10 cellular contexts compared by ENCODE assay signal in the genomic region with DNA sequence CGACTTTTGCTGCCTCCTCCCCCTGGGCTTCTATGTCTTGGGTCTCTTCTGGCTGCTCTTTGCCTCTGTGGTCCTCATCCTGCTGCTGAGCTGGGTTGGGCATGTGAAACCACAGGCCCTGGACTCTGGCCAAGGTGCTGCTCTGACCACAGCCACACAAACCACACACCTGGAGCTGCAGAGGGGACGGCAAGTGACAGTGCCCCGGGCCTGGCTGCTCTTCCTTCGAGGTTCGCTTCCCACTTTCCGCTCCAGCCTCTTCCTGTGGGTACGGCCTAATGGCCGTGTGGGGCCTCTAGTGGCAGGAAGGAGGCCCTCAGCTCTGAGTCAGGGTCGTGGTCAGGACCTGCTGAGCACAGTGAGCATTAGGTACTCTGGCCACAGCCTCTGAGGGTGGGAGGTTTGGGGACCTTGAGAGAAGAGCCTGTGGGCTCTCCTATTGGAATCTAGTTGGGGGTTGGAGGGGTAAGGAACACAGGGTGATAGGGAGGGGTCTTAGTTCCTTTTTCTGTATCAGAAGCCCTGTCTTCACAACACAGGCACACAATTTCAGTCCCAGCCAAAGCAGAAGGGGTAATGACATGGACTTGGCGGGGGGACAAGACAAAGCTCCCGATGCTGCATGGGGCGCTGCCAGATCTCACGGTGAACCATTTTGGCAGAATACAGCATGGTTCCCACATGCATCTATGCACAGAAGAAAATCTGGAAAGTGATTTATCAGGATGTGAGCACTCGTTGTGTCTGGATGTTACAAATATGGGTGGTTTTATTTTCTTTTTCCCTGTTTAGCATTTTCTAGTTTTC. TPM values are rescaled to one million over a fixed set of nuclear protein-coding genes. Genes with fewer than 3 reads are reported as not detected.
DNase-seq lines count a peak whose midpoint lies in the region; ATAC-seq, FAIRE-seq and TF ChIP-seq lines count a peak whose summit lies in the region.
"Had no signal": no experiment of that assay in that cellular context is flagged by ENCODE, and none has a peak within 500 bp of the region (broad histone marks: within the 10 kb centered on the region; RNA-seq: fewer than 3 reads in every experiment).

No MANE protein-coding gene starts in this region.

- peak; percentile 61 for FAIRE-seq in GM12891 (lab: Jason Lieb, UNC)

- no peak for ATAC-seq in HG03025 (IDR thresholded peaks at IDR 0.05; ENCODE audit: low FRiP score, unreplicated experiment)

- no peaks in the 10 kb centered on the region for H3K9me3 Mint-ChIP-seq in nephron progenitor cell

- no peak overlapping the region for H3K4me3 Mint-ChIP-seq in nephron progenitor cell

- peaks cover 31% of the 10 kb centered on the region for H3K4me1 Mint-ChIP-seq in nephron progenitor cell

- intact Hi-C loops in dorsolateral prefrontal cortex (cut with DNase I) (no loop called here), lower leg skin (cut with DNase I; ENCODE audit: low total_unique reads) (no loop called here)

- H3K27ac Mint-ChIP-seq in nephron progenitor cell = peak overlapping the region; percentile 55

- TF ChIP-seq POLR2A in GM12891 (IDR thresholded peaks at IDR 0.05; ENCODE audit: low read depth, low read length) (peak; percentile 60), lower leg skin (IDR thresholded peaks at IDR 0.05) (no peak)

- H3K36me3 Mint-ChIP-seq in nephron progenitor cell (ENCODE audit: low read depth) = peaks cover 21% of the 10 kb centered on the region

- no peaks in the 10 kb centered on the region for H3K27me3 ChIP-seq in dorsolateral prefrontal cortex
- H3K27me3 ChIP-seq: upper lobe of left lung had no signal

- peak overlapping the region in 37 of 59 donors; percentile 2 to 71 (median 43) for H3K27ac ChIP-seq in dorsolateral prefrontal cortex

- DNase-seq in AG09319 (ENCODE audit: extremely low read depth, low read depth) (no peak), GM12891 (ENCODE audit: insufficient read length, low spot score) (no peak), RKO (ENCODE audit: low spot score) (peak; percentile 51), dorsolateral prefrontal cortex (peak in 1 of 10 donors; percentile 26), nephron progenitor cell (peak; percentile 35), lower leg skin (ENCODE audit: low spot score in 2 of 2) (no peak), middle frontal gyrus (ENCODE audit: extremely low spot score, low spot score) (no peak)

- H3K4me3 ChIP-seq in dorsolateral prefrontal cortex (peak overlapping the region in 3 of 59 donors; percentile 3 to 14 (median 12)), lower leg skin (ENCODE audit: low read depth, poor library complexity, severe bottlenecking) (no peak overlapping the region)
- H3K4me3 ChIP-seq: upper lobe of left lung had no signal

- TF ChIP-seq CTCF in AG09319 (IDR thresholded peaks at IDR 0.05; ENCODE audit: low read depth, low read length) (peak; percentile 28), dorsolateral prefrontal cortex (IDR thresholded peaks at IDR 0.05 in 54 of 56, conservative IDR thresholded peaks at IDR 0.05 in 2 of 56; ENCODE audit: low read depth in 1 of 56, partially characterized antibody in 56 of 56) (peak in 2 of 56 donors; percentile 8 to 11), nephron progenitor cell (IDR thresholded peaks at IDR 0.05) (peak; percentile 16), lower leg skin (IDR thresholded peaks at IDR 0.05) (no peak)

- 25% methylated on average over 14 of the region's 14 CpGs for WGBS in lower leg skin, 2 donors

- peaks cover 8% of the 10 kb centered on the region for H3K27me3 Mint-ChIP-seq in nephron progenitor cell (ENCODE audit: low read depth, poor library complexity)

TF ChIP-seq in GM12891, 5 proteins besides CTCF, POLR2A, EP300 and RAD21:
- TF ChIP-seq PAX5 (IDR thresholded peaks at IDR 0.05; ENCODE audit: insufficient read depth, low read length, severe bottlenecking) (no peak), POLR2AphosphoS5 (IDR thresholded peaks at IDR 0.05; ENCODE audit: low read depth, low read length) (0 out of 2 replicates have a peak, but pooled peaks have one; percentile 21), POU2F2 (IDR thresholded peaks at IDR 0.05; ENCODE audit: low read depth, low read length) (no peak), SPI1 (IDR thresholded peaks at IDR 0.05; ENCODE audit: low read depth, low read length) (no peak), TAF1 (IDR thresholded peaks at IDR 0.05; ENCODE audit: low read depth, low read length) (no peak)

RNA-seq across cellular contexts. Expression of a gene that starts 2.3 kb away (rescaled TPM):
- 1.4 TPM for polyA plus RNA-seq in GM12891 (2012; ENCODE audit: low read depth, missing spikeins)
- 1 to 10 TPM in 1 of 120 experiments, under 1 TPM in 15, not detected in 104; 0.16 to 1.0 (median 0.24) TPM for total RNA-seq in dorsolateral prefrontal cortex
- not detected for total RNA-seq in lower leg skin
- total RNA-seq: glomerular endothelial cell had no signal

RNA-seq across cellular contexts. Expression of a gene that starts 5.5 kb away (rescaled TPM):
- 52.1 TPM for polyA plus RNA-seq in GM12891 (2012; ENCODE audit: low read depth, missing spikeins)
- total RNA-seq in dorsolateral prefrontal cortex (100 to 1,000 TPM in 9 of 120 experiments, 10 to 100 TPM in 111; 56.8 to 113 (median 82.2) TPM), lower leg skin (10 to 100 TPM; 35.5 to 87.7 (median 59.2) TPM)

RNA-seq across cellular contexts. Expression of a gene that starts 5.7 kb away (rescaled TPM):
- polyA plus RNA-seq in GM12891 (2012; ENCODE audit: low read depth, missing spikeins) = 110 TPM
- total RNA-seq in dorsolateral prefrontal cortex (100 to 1,000 TPM in 28 of 120 experiments, 10 to 100 TPM in 92; 65.3 to 121 (median 91.1) TPM), lower leg skin (10 to 100 TPM; 66.3 to 95.4 (median 80.2) TPM)

RNA-seq across cellular contexts. Expression of a gene that starts 14.0 kb away (rescaled TPM):
- polyA plus RNA-seq in GM12891 (2012; ENCODE audit: low read depth, missing spikeins) = 2,115 TPM
- total RNA-seq in dorsolateral prefrontal cortex (100 to 1,000 TPM in 104 of 120 experiments, 10 to 100 TPM in 16; 84.4 to 206 (median 112) TPM), lower leg skin (100 to 1,000 TPM; 479 to 709 (median 540) TPM)

RNA-seq across cellular contexts. Expression of a gene that starts 16.5 kb away (rescaled TPM):
- polyA plus RNA-seq in GM12891 (2012; ENCODE audit: low read depth, missing spikeins) = 38.5 TPM
- total RNA-seq in dorsolateral prefrontal cortex = 10 to 100 TPM in 8 of 120 experiments, 1 to 10 TPM in 112; 1.4 to 20.7 (median 5.6) TPM
- 1 to 10 TPM; 1.0 to 7.9 (median 4.9) TPM for total RNA-seq in lower leg skin

Comparison
In these comparisons a context has a peak if more than half of its experiments do, and no peak if none do; other contexts are left out.
1. DNase-seq: peak in RKO (single experiment) and nephron progenitor cell (single experiment); none in AG09319 (single experiment), GM12891 (single experiment), lower leg skin (0 of 2) and middle frontal gyrus (single experiment).
2. CTCF ChIP-seq: peak in AG09319 (single experiment) and nephron progenitor cell (single experiment); none in lower leg skin (0 of 3).